22 cellular contexts compared by ENCODE assay signal in the genomic region with DNA sequence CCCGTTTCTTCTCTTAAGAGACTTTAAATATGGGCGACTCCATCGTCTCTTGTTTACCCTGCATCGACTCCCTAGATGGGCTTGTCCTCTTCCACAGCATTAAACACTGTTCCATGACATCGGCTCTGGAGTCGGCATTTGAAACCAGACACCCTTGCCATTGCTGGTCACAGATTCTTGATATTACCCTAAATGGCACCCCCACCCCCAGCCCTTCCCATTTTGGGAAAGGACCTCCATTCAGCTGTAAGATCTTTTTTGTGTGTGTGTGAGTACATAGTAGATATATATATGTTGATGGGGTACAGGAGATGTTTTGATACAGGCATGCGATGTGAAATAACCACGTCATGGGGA. TPM values are rescaled to one million over a fixed set of nuclear protein-coding genes. Genes with fewer than 3 reads are reported as not detected.
A peak's percentile ranks its signal among the peaks of the same experiment; 100 is the strongest.
DNase-seq lines count a peak whose midpoint lies in the region; ATAC-seq, FAIRE-seq and TF ChIP-seq lines count a peak whose summit lies in the region.
"Had no signal": no experiment of that assay in that cellular context is flagged by ENCODE, and none has a peak within 500 bp of the region (broad histone marks: within the 10 kb centered on the region; RNA-seq: fewer than 3 reads in every experiment).

No MANE protein-coding gene starts in this region.

- no peak for ATAC-seq in left ventricle myocardium superior
- no peak for ATAC-seq in left lobe of liver
- ATAC-seq in gastrocnemius medialis, result no peak
- no peak for ATAC-seq in WTC11
- ATAC-seq: GM12878 had no signal

- no peaks in the 10 kb centered on the region for H3K36me3 Mint-ChIP-seq in WTC11
- H3K36me3 Mint-ChIP-seq: CD8-positive, alpha-beta memory T cell had no signal

- peak overlapping the region; percentile 58 to 77 for H3K27ac ChIP-seq in right atrium auricular region
- H3K27ac ChIP-seq in gastrocnemius medialis, result peak overlapping the region; percentile 62 to 77 (median 70)
- H3K27ac ChIP-seq: epithelial cell of prostate had no signal

- H3K4me1 Mint-ChIP-seq in WTC11, result peaks cover 8% of the 10 kb centered on the region
- H3K4me1 Mint-ChIP-seq: CD8-positive, alpha-beta memory T cell had no signal

- H3K9me3 ChIP-seq in right atrium auricular region, result no peaks in the 10 kb centered on the region
- H3K9me3 ChIP-seq in gastrocnemius medialis, result no peaks in the 10 kb centered on the region

- intact Hi-C loops in left ventricle myocardium superior (cut with micrococcal nuclease), result no loop called here
- intact Hi-C loops in gastrocnemius medialis (cut with DNase I; ENCODE audit: low total_unique reads), result loop anchor here (10.0 kb wide), 1 partner anchor 79 kb away; no protein-coding TSS in a partner anchor

- H3K4me1 ChIP-seq in right atrium auricular region (peaks cover 0 to 37% of the 10 kb centered on the region in 2 donors), gastrocnemius medialis (peaks cover 14 to 19% of the 10 kb centered on the region in 2 donors)

- peaks cover 26% of the 10 kb centered on the region for H3K27me3 Mint-ChIP-seq in WTC11 (ENCODE audit: low read depth)

- no peak overlapping the region for H3K27ac Mint-ChIP-seq in WTC11
- H3K27ac Mint-ChIP-seq: CD8-positive, alpha-beta memory T cell had no signal

- CTCF ChIA-PET in WTC11 (lab: Charles Lee), result no interaction called here

- H3K9me3 Mint-ChIP-seq in WTC11, result peaks cover 4% of the 10 kb centered on the region; the same call in 1 of the 2 replicates
- H3K9me3 Mint-ChIP-seq: CD8-positive, alpha-beta memory T cell had no signal

- no peaks in the 10 kb centered on the region for H3K27me3 ChIP-seq in right atrium auricular region
- no peaks in the 10 kb centered on the region for H3K27me3 ChIP-seq in gastrocnemius medialis

- H3K36me3 ChIP-seq in right atrium auricular region (no peaks in the 10 kb centered on the region), gastrocnemius medialis (no peaks in the 10 kb centered on the region)

- DNase-seq in right atrium auricular region (ENCODE audit: low spot score) (peak; percentile 55), left ventricle myocardium superior (no peak), left lobe of liver (ENCODE audit: low spot score) (peak; percentile 2), gastrocnemius medialis (no peak), GM12891 (ENCODE audit: insufficient read length, low spot score) (no peak), WTC11 (ENCODE audit: low spot score) (no peak), C1 segment of cervical spinal cord (lab: John Stamatoyannopoulos, UW) (no peak)
- DNase-seq: activated CD4-positive, alpha-beta T cell treated with anti-CD3 and anti-CD28 coated beads for 48 hours; activated naive CD4-positive, alpha-beta T cell treated with Interleukin-2 at 50 U/mL for 16 hours; amniotic stem cell; CD8-positive, alpha-beta memory T cell; dermis blood vessel endothelial cell; DMS53; foreskin melanocyte; GOT3; MM.1S; NCI-H1694; NCI-H774; stimulated activated CD8-positive, alpha-beta memory T cell treated with anti-CD3 and anti-CD28 coated beads, Interleukin-4, amount 100 ng/mL, for 48 hours; T-helper 1 cell had no signal

- TF ChIP-seq CTCF in right atrium auricular region (IDR thresholded peaks at IDR 0.05) (no peak), gastrocnemius medialis (IDR thresholded peaks at IDR 0.05 in 4 of 5, conservative IDR thresholded peaks at IDR 0.05 in 1 of 5) (no peak), WTC11 (IDR thresholded peaks at IDR 0.05) (no peak)

- POLR2A ChIA-PET in WTC11 (lab: Charles Lee), result no interaction called here

- no peak overlapping the region for H3K4me3 Mint-ChIP-seq in WTC11
- H3K4me3 Mint-ChIP-seq: CD8-positive, alpha-beta memory T cell had no signal

- H3K4me3 ChIP-seq in right atrium auricular region (no peak overlapping the region), gastrocnemius medialis (no peak overlapping the region)
- H3K4me3 ChIP-seq: GM12878 had no signal

- in situ Hi-C loops in gastrocnemius medialis (cut with MboI; ENCODE audit: low sequenced_read_pairs in 4 of 4), result no loop called here

- TF ChIP-seq POLR2A in gastrocnemius medialis (IDR thresholded peaks at IDR 0.05) (no peak), GM12891 (IDR thresholded peaks at IDR 0.05; ENCODE audit: low read depth, low read length) (no peak)

- no peak for FAIRE-seq in GM12891 (lab: Jason Lieb, UNC)
- FAIRE-seq: GM12878 had no signal

TF ChIP-seq in GM12891, 5 proteins besides CTCF, POLR2A, EP300 and RAD21:
- TF ChIP-seq SPI1 (IDR thresholded peaks at IDR 0.05; ENCODE audit: low read depth, low read length), result no peak
- TF ChIP-seq TAF1 (IDR thresholded peaks at IDR 0.05; ENCODE audit: low read depth, low read length), result no peak
- no peak for TF ChIP-seq POLR2AphosphoS5 (IDR thresholded peaks at IDR 0.05; ENCODE audit: low read depth, low read length)
- no peak for TF ChIP-seq PAX5 (IDR thresholded peaks at IDR 0.05; ENCODE audit: insufficient read depth, low read length, severe bottlenecking)

TF ChIP-seq in WTC11, 78 proteins besides CTCF, POLR2A, EP300 and RAD21 (continues in another document):
- TF ChIP-seq TEAD4 (CRISPR knock-in tag; IDR thresholded peaks at IDR 0.05), result no peak
- TF ChIP-seq, protein P1, sequence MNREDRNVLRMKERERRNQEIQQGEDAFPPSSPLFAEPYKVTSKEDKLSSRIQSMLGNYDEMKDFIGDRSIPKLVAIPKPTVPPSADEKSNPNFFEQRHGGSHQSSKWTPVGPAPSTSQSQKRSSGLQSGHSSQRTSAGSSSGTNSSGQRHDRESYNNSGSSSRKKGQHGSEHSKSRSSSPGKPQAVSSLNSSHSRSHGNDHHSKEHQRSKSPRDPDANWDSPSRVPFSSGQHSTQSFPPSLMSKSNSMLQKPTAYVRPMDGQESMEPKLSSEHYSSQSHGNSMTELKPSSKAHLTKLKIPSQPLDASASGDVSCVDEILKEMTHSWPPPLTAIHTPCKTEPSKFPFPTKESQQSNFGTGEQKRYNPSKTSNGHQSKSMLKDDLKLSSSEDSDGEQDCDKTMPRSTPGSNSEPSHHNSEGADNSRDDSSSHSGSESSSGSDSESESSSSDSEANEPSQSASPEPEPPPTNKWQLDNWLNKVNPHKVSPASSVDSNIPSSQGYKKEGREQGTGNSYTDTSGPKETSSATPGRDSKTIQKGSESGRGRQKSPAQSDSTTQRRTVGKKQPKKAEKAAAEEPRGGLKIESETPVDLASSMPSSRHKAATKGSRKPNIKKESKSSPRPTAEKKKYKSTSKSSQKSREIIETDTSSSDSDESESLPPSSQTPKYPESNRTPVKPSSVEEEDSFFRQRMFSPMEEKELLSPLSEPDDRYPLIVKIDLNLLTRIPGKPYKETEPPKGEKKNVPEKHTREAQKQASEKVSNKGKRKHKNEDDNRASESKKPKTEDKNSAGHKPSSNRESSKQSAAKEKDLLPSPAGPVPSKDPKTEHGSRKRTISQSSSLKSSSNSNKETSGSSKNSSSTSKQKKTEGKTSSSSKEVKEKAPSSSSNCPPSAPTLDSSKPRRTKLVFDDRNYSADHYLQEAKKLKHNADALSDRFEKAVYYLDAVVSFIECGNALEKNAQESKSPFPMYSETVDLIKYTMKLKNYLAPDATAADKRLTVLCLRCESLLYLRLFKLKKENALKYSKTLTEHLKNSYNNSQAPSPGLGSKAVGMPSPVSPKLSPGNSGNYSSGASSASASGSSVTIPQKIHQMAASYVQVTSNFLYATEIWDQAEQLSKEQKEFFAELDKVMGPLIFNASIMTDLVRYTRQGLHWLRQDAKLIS (CRISPR knock-in tag; IDR thresholded peaks at IDR 0.05; ENCODE audit: borderline replicate concordance), result no peak
- no peak for TF ChIP-seq ETV6 (CRISPR knock-in tag; IDR thresholded peaks at IDR 0.05)
- no peak for TF ChIP-seq ZBTB21 (CRISPR knock-in tag; IDR thresholded peaks at IDR 0.05; ENCODE audit: borderline replicate concordance)
- TF ChIP-seq, protein P2, sequence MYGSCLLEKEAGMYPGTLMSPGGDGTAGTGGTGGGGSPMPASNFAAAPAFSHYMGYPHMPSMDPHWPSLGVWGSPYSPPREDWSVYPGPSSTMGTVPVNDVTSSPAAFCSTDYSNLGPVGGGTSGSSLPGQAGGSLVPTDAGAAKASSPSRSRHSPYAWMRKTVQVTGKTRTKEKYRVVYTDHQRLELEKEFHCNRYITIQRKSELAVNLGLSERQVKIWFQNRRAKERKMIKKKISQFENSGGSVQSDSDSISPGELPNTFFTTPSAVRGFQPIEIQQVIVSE (CRISPR knock-in tag; IDR thresholded peaks at IDR 0.05; ENCODE audit: borderline replicate concordance), result no peak
- TF ChIP-seq, protein P3, sequence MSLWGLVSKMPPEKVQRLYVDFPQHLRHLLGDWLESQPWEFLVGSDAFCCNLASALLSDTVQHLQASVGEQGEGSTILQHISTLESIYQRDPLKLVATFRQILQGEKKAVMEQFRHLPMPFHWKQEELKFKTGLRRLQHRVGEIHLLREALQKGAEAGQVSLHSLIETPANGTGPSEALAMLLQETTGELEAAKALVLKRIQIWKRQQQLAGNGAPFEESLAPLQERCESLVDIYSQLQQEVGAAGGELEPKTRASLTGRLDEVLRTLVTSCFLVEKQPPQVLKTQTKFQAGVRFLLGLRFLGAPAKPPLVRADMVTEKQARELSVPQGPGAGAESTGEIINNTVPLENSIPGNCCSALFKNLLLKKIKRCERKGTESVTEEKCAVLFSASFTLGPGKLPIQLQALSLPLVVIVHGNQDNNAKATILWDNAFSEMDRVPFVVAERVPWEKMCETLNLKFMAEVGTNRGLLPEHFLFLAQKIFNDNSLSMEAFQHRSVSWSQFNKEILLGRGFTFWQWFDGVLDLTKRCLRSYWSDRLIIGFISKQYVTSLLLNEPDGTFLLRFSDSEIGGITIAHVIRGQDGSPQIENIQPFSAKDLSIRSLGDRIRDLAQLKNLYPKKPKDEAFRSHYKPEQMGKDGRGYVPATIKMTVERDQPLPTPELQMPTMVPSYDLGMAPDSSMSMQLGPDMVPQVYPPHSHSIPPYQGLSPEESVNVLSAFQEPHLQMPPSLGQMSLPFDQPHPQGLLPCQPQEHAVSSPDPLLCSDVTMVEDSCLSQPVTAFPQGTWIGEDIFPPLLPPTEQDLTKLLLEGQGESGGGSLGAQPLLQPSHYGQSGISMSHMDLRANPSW (CRISPR knock-in tag; conservative IDR thresholded peaks at IDR 0.05; ENCODE audit: low read depth), result no peak
- no peak for TF ChIP-seq ZNF317 (CRISPR knock-in tag; IDR thresholded peaks at IDR 0.05; ENCODE audit: borderline replicate concordance, low read depth)

RNA-seq across cellular contexts. Expression of a gene that starts 51.1 kb away (rescaled TPM):
- total RNA-seq in right atrium auricular region, result 10 to 100 TPM in 1 of 2 donors, 1 to 10 TPM in 1; 7.2 to 13.9 TPM
- total RNA-seq in left ventricle myocardium superior, result 5.0 TPM
- total RNA-seq in left lobe of liver, result 3.8 TPM
- 10 to 100 TPM in 1 of 4 donors, 1 to 10 TPM in 3; 2.7 to 10.2 (median 4.2) TPM for total RNA-seq in gastrocnemius medialis
- 0.06 TPM for polyA plus RNA-seq in GM12891 (2012; ENCODE audit: low read depth, missing spikeins)
- 52.2 to 64.1 TPM (median 57.4 TPM) in 3 replicates for total RNA-seq in WTC11 (2021)
- polyA plus RNA-seq: CD8-positive, alpha-beta memory T cell had no signal

Comparison
In these comparisons a context has a peak if more than half of its experiments do, and no peak if none do; other contexts are left out.
1. DNase-seq: peak in right atrium auricular region (single experiment) and left lobe of liver (single experiment); none in left ventricle myocardium superior (single experiment), gastrocnemius medialis (0 of 2), GM12891 (single experiment), WTC11 (single experiment) and C1 segment of cervical spinal cord (0 of 14).